21 cellular contexts compared by ENCODE assay signal in the genomic region with DNA sequence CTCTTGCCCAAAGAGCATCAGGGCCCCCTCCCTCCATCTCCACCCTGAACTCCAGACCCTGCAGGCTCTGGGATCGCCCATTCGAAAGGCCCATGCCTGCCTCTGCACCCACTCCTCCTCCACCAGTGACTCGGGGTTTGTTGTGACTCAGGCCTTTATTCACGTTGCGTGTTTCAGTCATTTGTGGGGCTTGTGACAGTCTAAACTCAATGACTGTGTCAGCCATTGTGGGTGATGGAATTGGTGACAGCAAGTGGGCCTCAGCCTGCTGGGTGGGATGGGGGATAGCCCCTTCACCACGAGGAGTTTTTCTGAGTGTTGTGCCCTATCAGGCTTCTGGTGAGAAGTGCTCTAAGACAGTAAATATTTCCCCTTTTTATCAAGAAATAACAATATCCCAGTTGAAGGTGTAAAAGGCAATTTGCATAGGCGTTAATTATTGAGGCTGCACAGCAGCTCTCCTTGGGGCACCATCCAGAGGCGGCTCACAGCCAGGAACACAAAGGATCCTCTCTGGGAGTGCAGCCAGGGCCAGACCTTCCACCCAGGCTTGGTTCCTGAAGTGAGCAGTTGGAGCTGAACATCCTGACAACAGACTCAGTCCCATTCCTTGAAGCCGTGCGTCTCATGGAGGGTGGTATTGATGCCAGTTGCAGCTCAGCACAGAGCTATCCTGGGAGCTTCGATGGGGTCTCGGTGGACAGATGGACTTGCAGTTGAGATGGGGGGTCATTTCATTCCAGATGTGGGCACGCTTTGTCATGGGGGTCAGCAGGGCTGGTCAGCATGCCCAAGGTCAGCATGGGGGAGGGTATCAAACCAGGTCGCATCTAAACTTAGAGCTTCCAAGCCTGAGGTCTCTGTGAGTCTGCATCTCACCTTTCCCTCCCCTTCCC.
DNase-seq lines count a peak whose midpoint lies in the region; ATAC-seq and TF ChIP-seq lines count a peak whose summit lies in the region.
"Had no signal": no experiment of that assay in that cellular context is flagged by ENCODE, and none has a peak within 500 bp of the region (broad histone marks: within the 10 kb centered on the region; RNA-seq: fewer than 3 reads in every experiment).

No MANE protein-coding gene starts in this region.

- no peaks in the 10 kb centered on the region for H3K36me3 ChIP-seq in right atrium auricular region
- H3K36me3 ChIP-seq in heart right ventricle = no peaks in the 10 kb centered on the region
- no peaks in the 10 kb centered on the region for H3K36me3 ChIP-seq in vagina
- no peaks in the 10 kb centered on the region for H3K36me3 ChIP-seq in tibial nerve
- H3K36me3 ChIP-seq: BLaER1 treated with 17β-estradiol and CSF1 and Interleukin-3, amounts not matched to agents 10 nM and 100 nM had no signal

- TF ChIP-seq POLR2A in vagina (IDR thresholded peaks at IDR 0.05) (no peak), tibial nerve (IDR thresholded peaks at IDR 0.05) (no peak)

- POLR2A ChIA-PET in activated CD4-positive, alpha-beta T cell treated with anti-CD3 and anti-CD28 coated beads for 36 hours (lab: Charles Lee) = no interaction called here

- intact Hi-C loops in activated CD4-positive, alpha-beta T cell treated with anti-CD3 and anti-CD28 coated beads for 36 hours (cut with DNase I, micrococcal nuclease) = no loop called here
- intact Hi-C loops in heart right ventricle (cut with DNase I) (no loop called here), vagina (cut with DNase I) (no loop called here)

- H3K36me3 Mint-ChIP-seq in activated CD4-positive, alpha-beta T cell treated with anti-CD3 and anti-CD28 coated beads for 36 hours (ENCODE audit: low read depth) = no peaks in the 10 kb centered on the region
- H3K36me3 Mint-ChIP-seq: CD8-positive, alpha-beta memory T cell had no signal

- no peaks in the 10 kb centered on the region for H3K4me1 ChIP-seq in right atrium auricular region
- no peaks in the 10 kb centered on the region for H3K4me1 ChIP-seq in heart right ventricle
- H3K4me1 ChIP-seq in vagina = no peaks in the 10 kb centered on the region
- H3K4me1 ChIP-seq in tibial nerve = no peaks in the 10 kb centered on the region

- H3K4me1 Mint-ChIP-seq in activated CD4-positive, alpha-beta T cell treated with anti-CD3 and anti-CD28 coated beads for 36 hours = peaks cover 7% of the 10 kb centered on the region

- H3K27me3 Mint-ChIP-seq in activated CD4-positive, alpha-beta T cell treated with anti-CD3 and anti-CD28 coated beads for 36 hours = no peaks in the 10 kb centered on the region

- peak; percentile 11 for DNase-seq in activated CD4-positive, alpha-beta T cell treated with anti-CD3 and anti-CD28 coated beads for 36 hours
- DNase-seq in activated CD4-positive, alpha-beta T cell treated with anti-CD3 and anti-CD28 coated beads for 1 hour = no peak
- DNase-seq in right atrium auricular region (ENCODE audit: low spot score) (peak; percentile 34), heart right ventricle (no peak), globus pallidus (ENCODE audit: low spot score) (peak; percentile 6), vagina (ENCODE audit: extremely low spot score in 2 of 2) (peak; percentile 60 to 77), left lobe of liver (ENCODE audit: low spot score) (no peak), tibial nerve (ENCODE audit: low spot score in 2 of 2) (no peak)
- DNase-seq: 8988T; CD8-positive, alpha-beta memory T cell; DMS79; HFFc6; KBM-7; MV-4-11; NCI-H1417; NCI-H2029; NCI-H2171; NCI-H748 treated with DMSO at 0.1 percent for 48 hours; PC-3 had no signal

- WGBS in heart right ventricle, 2 donors = 80 to 84% methylated on average over 14 of the region's 14 CpGs
- WGBS in tibial nerve, 2 donors = 77% methylated on average over 14 of the region's 14 CpGs

- H3K9me3 ChIP-seq in right atrium auricular region (no peaks in the 10 kb centered on the region), heart right ventricle (no peaks in the 10 kb centered on the region), vagina (no peaks in the 10 kb centered on the region), tibial nerve (no peaks in the 10 kb centered on the region)
- H3K9me3 ChIP-seq: BLaER1 treated with 17β-estradiol and CSF1 and Interleukin-3, amounts not matched to agents 10 nM and 100 nM had no signal

- H3K27me3 ChIP-seq in right atrium auricular region (no peaks in the 10 kb centered on the region), heart right ventricle (peaks cover 0 to 23% (median 0%) of the 10 kb centered on the region in 7 donors), vagina (no peaks in the 10 kb centered on the region), tibial nerve (no peaks in the 10 kb centered on the region)
- H3K27me3 ChIP-seq: BLaER1 treated with 17β-estradiol and CSF1 and Interleukin-3, amounts not matched to agents 10 nM and 100 nM had no signal

- no peaks in the 10 kb centered on the region for H3K9me3 Mint-ChIP-seq in activated CD4-positive, alpha-beta T cell treated with anti-CD3 and anti-CD28 coated beads for 36 hours (ENCODE audit: low read depth)
- H3K9me3 Mint-ChIP-seq: HFFc6 had no signal

- no peak overlapping the region for H3K27ac ChIP-seq in right atrium auricular region
- H3K27ac ChIP-seq in heart right ventricle = no peak overlapping the region
- no peak overlapping the region for H3K27ac ChIP-seq in vagina
- no peak overlapping the region for H3K27ac ChIP-seq in tibial nerve
- H3K27ac ChIP-seq: BLaER1 treated with 17β-estradiol and CSF1 and Interleukin-3, amounts not matched to agents 10 nM and 100 nM; RWPE1 had no signal

- TF ChIP-seq EP300 in tibial nerve (IDR thresholded peaks at IDR 0.05) = no peak

- no peak overlapping the region for H3K27ac Mint-ChIP-seq in activated CD4-positive, alpha-beta T cell treated with anti-CD3 and anti-CD28 coated beads for 36 hours
- H3K27ac Mint-ChIP-seq: CD8-positive, alpha-beta memory T cell; HFFc6 had no signal

- peak; percentile 42 for ATAC-seq in activated CD4-positive, alpha-beta T cell treated with anti-CD3 and anti-CD28 coated beads for 36 hours
- ATAC-seq in heart right ventricle (no peak), left lobe of liver (no peak)
- ATAC-seq: PC-3 had no signal

- CTCF ChIA-PET in activated CD4-positive, alpha-beta T cell treated with anti-CD3 and anti-CD28 coated beads for 36 hours (lab: Charles Lee) = interaction anchor here (0.6 to 1.2 kb wide), 4 partner anchors 9 to 71 kb away, joined by 3 read pairs; no protein-coding TSS in a partner anchor

- TF ChIP-seq CTCF in right atrium auricular region (IDR thresholded peaks at IDR 0.05) (no peak), heart right ventricle (IDR thresholded peaks at IDR 0.05) (no peak), vagina (IDR thresholded peaks at IDR 0.05) (no peak), tibial nerve (IDR thresholded peaks at IDR 0.05) (no peak)

- no peak overlapping the region for H3K4me3 Mint-ChIP-seq in activated CD4-positive, alpha-beta T cell treated with anti-CD3 and anti-CD28 coated beads for 36 hours
- H3K4me3 Mint-ChIP-seq: CD8-positive, alpha-beta memory T cell; HFFc6 had no signal

- H3K4me3 ChIP-seq in right atrium auricular region (no peak overlapping the region), heart right ventricle (no peak overlapping the region), vagina (no peak overlapping the region), tibial nerve (no peak overlapping the region)
- H3K4me3 ChIP-seq: BLaER1 treated with 17β-estradiol and CSF1 and Interleukin-3, amounts not matched to agents 10 nM and 100 nM had no signal

Comparison
In these comparisons a context has a peak if more than half of its experiments do, and no peak if none do; other contexts are left out.
1. DNase-seq: peak in activated CD4-positive, alpha-beta T cell treated with anti-CD3 and anti-CD28 coated beads for 36 hours (single experiment), right atrium auricular region (single experiment), globus pallidus (single experiment) and vagina (2 of 2); none in activated CD4-positive, alpha-beta T cell treated with anti-CD3 and anti-CD28 coated beads for 1 hour (single experiment), heart right ventricle (0 of 2), left lobe of liver (single experiment) and tibial nerve (0 of 2).